ENCODE assay signal across 1 cellular context in the genomic region with DNA sequence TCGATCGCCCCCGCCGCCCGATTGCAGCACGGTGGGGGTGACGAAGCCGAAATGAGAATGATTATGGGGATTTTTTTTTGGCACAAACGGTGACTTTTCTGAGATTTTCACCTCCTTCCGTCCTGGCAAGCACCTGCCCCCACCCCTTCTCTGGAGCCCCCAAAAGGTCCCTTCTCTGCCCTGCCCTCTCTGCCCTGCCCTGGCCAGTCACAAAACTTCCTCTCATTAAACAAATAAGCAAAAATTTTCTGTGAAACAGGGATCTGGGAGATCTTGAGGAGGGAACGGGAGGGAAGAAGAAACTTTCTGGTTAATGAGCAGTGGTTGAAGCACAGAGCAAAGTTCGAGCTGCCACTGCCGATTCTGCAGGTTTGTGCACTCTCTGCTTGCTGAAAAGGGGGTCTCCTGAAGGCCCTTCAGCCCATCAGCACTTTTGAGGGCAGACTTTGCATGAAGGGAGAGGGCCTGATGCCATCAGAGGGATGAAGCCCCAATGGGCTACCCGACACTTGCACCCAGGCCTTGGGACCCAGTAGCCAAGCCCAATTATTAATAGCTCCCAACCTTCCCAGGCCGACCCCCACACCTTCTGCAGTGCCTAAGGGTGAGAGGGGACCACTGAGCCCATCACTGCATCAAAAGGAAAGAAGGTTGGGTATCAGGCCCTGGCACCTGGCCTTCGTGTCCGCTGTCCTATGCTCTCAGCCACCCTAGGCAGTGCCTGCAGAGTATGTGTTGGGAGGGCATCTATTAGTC.
TF ChIP-seq lines count a peak whose summit lies in the region.

No MANE protein-coding gene starts in this region.

TF ChIP-seq in HEK293, 187 proteins besides CTCF, POLR2A, EP300 and RAD21:
- TF ChIP-seq ZNF341 (tag by site-specific recombination; IDR thresholded peaks at IDR 0.05; ENCODE audit: low read depth), result no peak
- TF ChIP-seq ZNF174 (tag by site-specific recombination; IDR thresholded peaks at IDR 0.05), result no peak
- TF ChIP-seq, protein P1, sequence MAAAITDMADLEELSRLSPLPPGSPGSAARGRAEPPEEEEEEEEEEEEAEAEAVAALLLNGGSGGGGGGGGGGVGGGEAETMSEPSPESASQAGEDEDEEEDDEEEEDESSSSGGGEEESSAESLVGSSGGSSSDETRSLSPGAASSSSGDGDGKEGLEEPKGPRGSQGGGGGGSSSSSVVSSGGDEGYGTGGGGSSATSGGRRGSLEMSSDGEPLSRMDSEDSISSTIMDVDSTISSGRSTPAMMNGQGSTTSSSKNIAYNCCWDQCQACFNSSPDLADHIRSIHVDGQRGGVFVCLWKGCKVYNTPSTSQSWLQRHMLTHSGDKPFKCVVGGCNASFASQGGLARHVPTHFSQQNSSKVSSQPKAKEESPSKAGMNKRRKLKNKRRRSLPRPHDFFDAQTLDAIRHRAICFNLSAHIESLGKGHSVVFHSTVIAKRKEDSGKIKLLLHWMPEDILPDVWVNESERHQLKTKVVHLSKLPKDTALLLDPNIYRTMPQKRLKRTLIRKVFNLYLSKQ (tag by site-specific recombination; IDR thresholded peaks at IDR 0.05; ENCODE audit: borderline replicate concordance), result no peak
- no peak for TF ChIP-seq ZNF707 (tag by site-specific recombination; IDR thresholded peaks at IDR 0.05)
- TF ChIP-seq ZNF600 (tag by site-specific recombination; IDR thresholded peaks at IDR 0.05), result peak; percentile 31; the same call in 1 of the 2 replicates
- no peak for TF ChIP-seq ZNF274 (IDR thresholded peaks at IDR 0.05; ENCODE audit: low read length)
- no peak for TF ChIP-seq ZNF274 (tag by site-specific recombination; IDR thresholded peaks at IDR 0.05; ENCODE audit: borderline replicate concordance)
- no peak for TF ChIP-seq ZNF677 (tag by site-specific recombination; IDR thresholded peaks at IDR 0.05)
- TF ChIP-seq KLF16 (tag by site-specific recombination; IDR thresholded peaks at IDR 0.05), result no peak
- TF ChIP-seq KLF7 (tag by site-specific recombination; IDR thresholded peaks at IDR 0.05; ENCODE audit: borderline replicate concordance), result no peak
- TF ChIP-seq ZNF19 (tag by site-specific recombination; IDR thresholded peaks at IDR 0.05; ENCODE audit: low read depth), result no peak
- TF ChIP-seq ZNF501 (tag by site-specific recombination; IDR thresholded peaks at IDR 0.05), result no peak
- no peak for TF ChIP-seq ZNF777 (tag by site-specific recombination; IDR thresholded peaks at IDR 0.05; ENCODE audit: borderline replicate concordance)
- no peak for TF ChIP-seq ZNF488 (tag by site-specific recombination; IDR thresholded peaks at IDR 0.05)
- TF ChIP-seq ZNF211 (tag by site-specific recombination; IDR thresholded peaks at IDR 0.05; ENCODE audit: low read depth), result no peak
- no peak for TF ChIP-seq ZNF596 (tag by site-specific recombination; IDR thresholded peaks at IDR 0.05)
- 0 out of 2 replicates have a peak, but pooled peaks have one; percentile 20 for TF ChIP-seq ZXDB (tag by site-specific recombination; IDR thresholded peaks at IDR 0.05)
- no peak for TF ChIP-seq ZNF112 (tag by site-specific recombination; IDR thresholded peaks at IDR 0.05)
- TF ChIP-seq ZNF768 (tag by site-specific recombination; IDR thresholded peaks at IDR 0.05), result no peak
- no peak for TF ChIP-seq ZNF776 (tag by site-specific recombination; IDR thresholded peaks at IDR 0.05; ENCODE audit: borderline replicate concordance)
- no peak for TF ChIP-seq ZNF830 (tag by site-specific recombination; IDR thresholded peaks at IDR 0.05; ENCODE audit: low read depth)
- TF ChIP-seq ZNF558 (tag by site-specific recombination; IDR thresholded peaks at IDR 0.05), result no peak
- TF ChIP-seq ZNF2 (tag by site-specific recombination; IDR thresholded peaks at IDR 0.05), result peak; percentile 82; the same call in 1 of the 2 replicates
- 0 out of 2 replicates have a peak, but pooled peaks have one; percentile 0 for TF ChIP-seq BCL11A (tag by site-specific recombination; IDR thresholded peaks at IDR 0.05; ENCODE audit: low read depth)
- TF ChIP-seq KLF8 (tag by site-specific recombination; IDR thresholded peaks at IDR 0.05), result 0 out of 2 replicates have a peak, but pooled peaks have one; percentile 24
- no peak for TF ChIP-seq SP7 (tag by site-specific recombination; IDR thresholded peaks at IDR 0.05)
- TF ChIP-seq ZFP69B (tag by site-specific recombination; IDR thresholded peaks at IDR 0.05), result no peak
- TF ChIP-seq, protein P2, sequence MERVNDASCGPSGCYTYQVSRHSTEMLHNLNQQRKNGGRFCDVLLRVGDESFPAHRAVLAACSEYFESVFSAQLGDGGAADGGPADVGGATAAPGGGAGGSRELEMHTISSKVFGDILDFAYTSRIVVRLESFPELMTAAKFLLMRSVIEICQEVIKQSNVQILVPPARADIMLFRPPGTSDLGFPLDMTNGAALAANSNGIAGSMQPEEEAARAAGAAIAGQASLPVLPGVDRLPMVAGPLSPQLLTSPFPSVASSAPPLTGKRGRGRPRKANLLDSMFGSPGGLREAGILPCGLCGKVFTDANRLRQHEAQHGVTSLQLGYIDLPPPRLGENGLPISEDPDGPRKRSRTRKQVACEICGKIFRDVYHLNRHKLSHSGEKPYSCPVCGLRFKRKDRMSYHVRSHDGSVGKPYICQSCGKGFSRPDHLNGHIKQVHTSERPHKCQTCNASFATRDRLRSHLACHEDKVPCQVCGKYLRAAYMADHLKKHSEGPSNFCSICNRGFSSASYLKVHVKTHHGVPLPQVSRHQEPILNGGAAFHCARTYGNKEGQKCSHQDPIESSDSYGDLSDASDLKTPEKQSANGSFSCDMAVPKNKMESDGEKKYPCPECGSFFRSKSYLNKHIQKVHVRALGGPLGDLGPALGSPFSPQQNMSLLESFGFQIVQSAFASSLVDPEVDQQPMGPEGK (tag by site-specific recombination; IDR thresholded peaks at IDR 0.05), result peak; percentile 90
- peak; percentile 76 for TF ChIP-seq MZF1 (tag by site-specific recombination; IDR thresholded peaks at IDR 0.05; ENCODE audit: borderline replicate concordance)
- TF ChIP-seq ZNF366 (tag by site-specific recombination; conservative IDR thresholded peaks at IDR 0.05), result peak; percentile 18; the same call in 1 of the 2 replicates
- TF ChIP-seq ZNF654 (tag by site-specific recombination; IDR thresholded peaks at IDR 0.05; ENCODE audit: low read depth), result 0 out of 2 replicates have a peak, but pooled peaks have one; percentile 14
- TF ChIP-seq, protein P3, sequence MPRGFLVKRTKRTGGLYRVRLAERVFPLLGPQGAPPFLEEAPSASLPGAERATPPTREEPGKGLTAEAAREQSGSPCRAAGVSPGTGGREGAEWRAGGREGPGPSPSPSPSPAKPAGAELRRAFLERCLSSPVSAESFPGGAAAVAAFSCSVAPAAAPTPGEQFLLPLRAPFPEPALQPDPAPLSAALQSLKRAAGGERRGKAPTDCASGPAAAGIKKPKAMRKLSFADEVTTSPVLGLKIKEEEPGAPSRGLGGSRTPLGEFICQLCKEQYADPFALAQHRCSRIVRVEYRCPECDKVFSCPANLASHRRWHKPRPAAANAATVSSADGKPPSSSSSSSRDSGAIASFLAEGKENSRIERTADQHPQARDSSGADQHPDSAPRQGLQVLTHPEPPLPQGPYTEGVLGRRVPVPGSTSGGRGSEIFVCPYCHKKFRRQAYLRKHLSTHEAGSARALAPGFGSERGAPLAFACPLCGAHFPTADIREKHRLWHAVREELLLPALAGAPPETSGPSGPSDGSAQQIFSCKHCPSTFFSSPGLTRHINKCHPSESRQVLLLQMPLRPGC (tag by site-specific recombination; IDR thresholded peaks at IDR 0.05), result no peak
- TF ChIP-seq, protein P4, sequence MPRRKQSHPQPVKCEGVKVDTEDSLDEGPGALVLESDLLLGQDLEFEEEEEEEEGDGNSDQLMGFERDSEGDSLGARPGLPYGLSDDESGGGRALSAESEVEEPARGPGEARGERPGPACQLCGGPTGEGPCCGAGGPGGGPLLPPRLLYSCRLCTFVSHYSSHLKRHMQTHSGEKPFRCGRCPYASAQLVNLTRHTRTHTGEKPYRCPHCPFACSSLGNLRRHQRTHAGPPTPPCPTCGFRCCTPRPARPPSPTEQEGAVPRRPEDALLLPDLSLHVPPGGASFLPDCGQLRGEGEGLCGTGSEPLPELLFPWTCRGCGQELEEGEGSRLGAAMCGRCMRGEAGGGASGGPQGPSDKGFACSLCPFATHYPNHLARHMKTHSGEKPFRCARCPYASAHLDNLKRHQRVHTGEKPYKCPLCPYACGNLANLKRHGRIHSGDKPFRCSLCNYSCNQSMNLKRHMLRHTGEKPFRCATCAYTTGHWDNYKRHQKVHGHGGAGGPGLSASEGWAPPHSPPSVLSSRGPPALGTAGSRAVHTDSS (tag by site-specific recombination; IDR thresholded peaks at IDR 0.05), result no peak
- no peak for TF ChIP-seq ZNF169 (tag by site-specific recombination; IDR thresholded peaks at IDR 0.05)
- no peak for TF ChIP-seq ZBTB20 (tag by site-specific recombination; IDR thresholded peaks at IDR 0.05)
